In the genomic region with DNA sequence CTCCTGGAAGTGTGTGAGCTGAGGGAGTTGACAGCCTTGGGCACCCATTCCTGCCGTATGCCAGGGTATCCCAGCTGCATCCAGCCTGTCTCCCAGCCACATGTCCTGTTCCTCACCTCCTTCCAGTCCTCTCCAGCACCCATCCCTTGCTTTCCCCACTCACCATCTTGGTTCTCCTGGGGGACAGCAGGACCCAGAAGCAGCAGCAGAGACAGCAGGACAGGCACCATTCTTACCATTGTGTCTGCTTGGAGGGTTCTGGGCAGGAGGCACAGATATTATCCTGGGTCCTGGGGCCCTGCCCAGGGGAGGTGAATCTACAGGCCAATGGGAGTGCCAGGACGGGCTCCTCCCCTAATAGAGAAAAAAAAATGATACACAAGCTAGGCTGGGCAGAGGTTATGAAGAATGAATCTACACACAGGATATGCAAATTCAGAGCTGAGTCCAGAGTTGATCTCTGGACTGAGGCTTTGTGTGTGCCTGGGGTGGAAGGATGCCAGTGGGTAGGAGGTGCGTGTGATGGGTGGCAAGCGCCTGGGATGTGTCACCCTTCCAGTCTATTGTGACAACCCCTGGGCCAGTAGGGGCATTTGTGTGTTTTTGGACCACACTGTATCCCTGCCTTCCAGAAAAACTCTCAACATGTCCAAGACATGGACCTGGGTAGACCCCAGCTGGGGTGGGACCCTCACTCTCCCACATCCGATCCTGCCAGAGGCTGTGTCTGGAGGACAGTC, we compare ENCODE assay signal across 14 cellular contexts. TPM values are rescaled to one million over a fixed set of nuclear protein-coding genes. Genes with fewer than 3 reads are reported as not detected.
DNase-seq lines count a peak whose midpoint lies in the region; ATAC-seq and TF ChIP-seq lines count a peak whose summit lies in the region.
"Had no signal": no experiment of that assay in that cellular context is flagged by ENCODE, and none has a peak within 500 bp of the region (broad histone marks: within the 10 kb centered on the region; RNA-seq: fewer than 3 reads in every experiment).

A gene (minus strand): TSS at position 250 of the 740 bp plus-strand sequence. CDS start 11 bp downstream, at position 239.

- intact Hi-C loops in cardiac septum (cut with DNase I) (no loop called here), stomach (cut with DNase I; ENCODE audit: low total_unique reads) (no loop called here)

- ATAC-seq in HG02623 (IDR thresholded peaks at IDR 0.05; ENCODE audit: unreplicated experiment): no peak
- ATAC-seq in HG03108 (IDR thresholded peaks at IDR 0.05; ENCODE audit: unreplicated experiment): no peak

- TF ChIP-seq CTCF in stomach (IDR thresholded peaks at IDR 0.05): no peak

- peak within 1 kb of the TSS; percentile 20 to 86 (median 44) for H3K27ac ChIP-seq in stomach
- H3K27ac ChIP-seq: neural progenitor cell, SK-N-MC had no signal

- peak within 1 kb of the TSS; percentile 2 to 35 (median 27) for H3K4me3 ChIP-seq in stomach
- H3K4me3 ChIP-seq: neural progenitor cell, SK-N-MC had no signal

- TF ChIP-seq POLR2A in Raji (IDR thresholded peaks at IDR 0.05; ENCODE audit: insufficient read depth, low read depth, low read length): peak; percentile 54
- peak in 1 of 4 donors; percentile 22 for TF ChIP-seq POLR2A in stomach (IDR thresholded peaks at IDR 0.05)

- H3K27me3 ChIP-seq in stomach: no peaks in the 10 kb centered on the region
- H3K27me3 ChIP-seq: neural progenitor cell had no signal

- H3K36me3 ChIP-seq in stomach: peaks cover 0 to 4% (median 0%) of the 10 kb centered on the region in 4 donors
- H3K36me3 ChIP-seq: neural progenitor cell had no signal

- H3K4me1 ChIP-seq in stomach: peaks cover 0 to 10% (median 2%) of the 10 kb centered on the region in 4 donors
- H3K4me1 ChIP-seq: neural progenitor cell had no signal

- peak; percentile 32 for DNase-seq in HT1080 (ENCODE audit: low read depth)
- peak; percentile 80 for DNase-seq in cardiac septum (ENCODE audit: low spot score)
- peak; percentile 59 for DNase-seq in stomach
- no peak for DNase-seq in AG08396 (ENCODE audit: low spot score)
- DNase-seq in NCI-H2107 (lab: John Stamatoyannopoulos, UW): no peak
- DNase-seq: activated T-cell treated with anti-CD3 and anti-CD28 coated beads, Interleukin-2, amount 50 U/mL, for 24 hours; DMS 273 treated with DMSO at 0.1 percent for 48 hours; NCI-H1694 treated with DMSO at 0.1 percent for 48 hours had no signal

- H3K9me3 ChIP-seq in stomach: no peaks in the 10 kb centered on the region

- TF ChIP-seq EP300 in stomach (IDR thresholded peaks at IDR 0.05): no peak

- WGBS in stomach, 5 donors: 36 to 62% (median 41%) methylated on average over 5 of the region's 5 CpGs

RNA-seq across cellular contexts. Expression of the gene that starts here (rescaled TPM):
- not detected in 2 replicates for total RNA-seq in HT1080 (2014; rRNA removed; shearing (Covaris generic))
- polyA plus RNA-seq in HT1080 (2015; cell fraction: cytosol; rRNA removed): 0.07 TPM in 1 of 2 replicates, not detected in the other
- polyA plus RNA-seq in HT1080 (2015; cell fraction: nucleus; rRNA removed): not detected in 2 replicates
- total RNA-seq in cardiac septum (114 TPM), stomach (10 to 100 TPM in 2 of 5 donors, 1 to 10 TPM in 2, not detected in 1; 6.8 to 92.3 (median 32.7) TPM)
- polyA plus RNA-seq in stomach: 100 to 1,000 TPM; 235 to 461 (median 422) TPM
- total RNA-seq: dermis microvascular lymphatic vessel endothelial cell had no signal

Comparison
In these comparisons a context has a peak if more than half of its experiments do, and no peak if none do; other contexts are left out.
1. Peak in DNase-seq in HT1080; RNA of the gene not detected or under 1 TPM.
2. DNase-seq: peak in cardiac septum (single experiment) and stomach (single experiment); none in AG08396 (single experiment) and NCI-H2107 (single experiment).